15 cellular contexts compared by ENCODE assay signal in genomic region chr6:106874481-106874880, GRCh38.
"Had no signal": no experiment of that assay in that cellular context is flagged by ENCODE, and none has a peak within 500 bp of the region (broad histone marks: within the 10 kb centered on the region; RNA-seq: fewer than 3 reads in every experiment).

No MANE protein-coding gene starts in this region.

- H3K4me3 Mint-ChIP-seq: endodermal cell; naive thymus-derived CD8-positive, alpha-beta T cell had no signal

- H3K36me3 ChIP-seq: ovary had no signal

- H3K4me3 ChIP-seq: coronary artery, hepatocyte, ovary had no signal

- H3K27me3 ChIP-seq: foreskin keratinocyte, hepatocyte, ovary had no signal

- FAIRE-seq: endothelial cell of umbilical vein, small intestine had no signal

- ATAC-seq: foreskin keratinocyte; naive thymus-derived CD8-positive, alpha-beta T cell; right cardiac atrium had no signal

- DNase-seq: effector CD4-positive, alpha-beta T cell; endodermal cell; head of caudate nucleus; naive thymus-derived CD8-positive, alpha-beta T cell; nucleus accumbens; ovary; right cardiac atrium; stimulated activated CD4-positive, alpha-beta T cell treated with anti-CD3 and anti-CD28 coated beads, Interleukin-12 subunit alpha, Interleukin-12 subunit beta, amount 100 ng/mL, for 4 hours; stimulated activated naive CD4-positive, alpha-beta T cell treated with Interleukin-2 at 50 U/mL for 16 hours; trophoblast cell had no signal

- H3K27ac Mint-ChIP-seq: endodermal cell; naive thymus-derived CD8-positive, alpha-beta T cell had no signal

- H3K27ac ChIP-seq: coronary artery, foreskin keratinocyte, hepatocyte, ovary had no signal

- H3K4me1 Mint-ChIP-seq: naive thymus-derived CD8-positive, alpha-beta T cell had no signal

- H3K9me3 ChIP-seq: ovary had no signal
